In genomic region chr13:46745062-46745461, GRCh38 we compare ENCODE assay signal across 1 cellular context.
TF ChIP-seq lines count a peak whose summit lies in the region.

No MANE protein-coding gene starts in this region.

TF ChIP-seq in GM12878, 131 proteins besides CTCF, POLR2A, EP300 and RAD21:
- TF ChIP-seq, protein P1, sequence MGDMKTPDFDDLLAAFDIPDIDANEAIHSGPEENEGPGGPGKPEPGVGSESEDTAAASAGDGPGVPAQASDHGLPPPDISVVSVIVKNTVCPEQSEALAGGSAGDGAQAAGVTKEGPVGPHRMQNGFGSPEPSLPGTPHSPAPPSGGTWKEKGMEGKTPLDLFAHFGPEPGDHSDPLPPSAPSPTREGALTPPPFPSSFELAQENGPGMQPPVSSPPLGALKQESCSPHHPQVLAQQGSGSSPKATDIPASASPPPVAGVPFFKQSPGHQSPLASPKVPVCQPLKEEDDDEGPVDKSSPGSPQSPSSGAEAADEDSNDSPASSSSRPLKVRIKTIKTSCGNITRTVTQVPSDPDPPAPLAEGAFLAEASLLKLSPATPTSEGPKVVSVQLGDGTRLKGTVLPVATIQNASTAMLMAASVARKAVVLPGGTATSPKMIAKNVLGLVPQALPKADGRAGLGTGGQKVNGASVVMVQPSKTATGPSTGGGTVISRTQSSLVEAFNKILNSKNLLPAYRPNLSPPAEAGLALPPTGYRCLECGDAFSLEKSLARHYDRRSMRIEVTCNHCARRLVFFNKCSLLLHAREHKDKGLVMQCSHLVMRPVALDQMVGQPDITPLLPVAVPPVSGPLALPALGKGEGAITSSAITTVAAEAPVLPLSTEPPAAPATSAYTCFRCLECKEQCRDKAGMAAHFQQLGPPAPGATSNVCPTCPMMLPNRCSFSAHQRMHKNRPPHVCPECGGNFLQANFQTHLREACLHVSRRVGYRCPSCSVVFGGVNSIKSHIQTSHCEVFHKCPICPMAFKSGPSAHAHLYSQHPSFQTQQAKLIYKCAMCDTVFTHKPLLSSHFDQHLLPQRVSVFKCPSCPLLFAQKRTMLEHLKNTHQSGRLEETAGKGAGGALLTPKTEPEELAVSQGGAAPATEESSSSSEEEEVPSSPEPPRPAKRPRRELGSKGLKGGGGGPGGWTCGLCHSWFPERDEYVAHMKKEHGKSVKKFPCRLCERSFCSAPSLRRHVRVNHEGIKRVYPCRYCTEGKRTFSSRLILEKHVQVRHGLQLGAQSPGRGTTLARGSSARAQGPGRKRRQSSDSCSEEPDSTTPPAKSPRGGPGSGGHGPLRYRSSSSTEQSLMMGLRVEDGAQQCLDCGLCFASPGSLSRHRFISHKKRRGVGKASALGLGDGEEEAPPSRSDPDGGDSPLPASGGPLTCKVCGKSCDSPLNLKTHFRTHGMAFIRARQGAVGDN (IDR thresholded peaks at IDR 0.05), result no peak
- TF ChIP-seq ZBTB40 (IDR thresholded peaks at IDR 0.05; ENCODE audit: borderline replicate concordance), result peak; percentile 76
- TF ChIP-seq SPI1 (IDR thresholded peaks at IDR 0.05; ENCODE audit: borderline replicate concordance, insufficient read depth, low read depth, low read length), result no peak
